In genomic region chr2:219178377-219179175, GRCh38 we compare ENCODE assay signal across 1 cellular context.
TF ChIP-seq lines count a peak whose summit lies in the region.

No MANE protein-coding gene starts in this region.

TF ChIP-seq in HepG2, 621 proteins besides CTCF, POLR2A, EP300 and RAD21 (continues in another document):
- no peak for TF ChIP-seq WIZ (CRISPR knock-in tag; IDR thresholded peaks at IDR 0.05)
- no peak for TF ChIP-seq KLF16 (CRISPR knock-in tag; IDR thresholded peaks at IDR 0.05)
- no peak for TF ChIP-seq ZNF841 (CRISPR knock-in tag; IDR thresholded peaks at IDR 0.05; ENCODE audit: borderline replicate concordance)
- TF ChIP-seq CBX5 (CRISPR knock-in tag; IDR thresholded peaks at IDR 0.05; ENCODE audit: borderline replicate concordance) = no peak
- TF ChIP-seq RCOR2 (CRISPR knock-in tag; IDR thresholded peaks at IDR 0.05) = no peak
- no peak for TF ChIP-seq ZNF83 (CRISPR knock-in tag; IDR thresholded peaks at IDR 0.05; ENCODE audit: borderline replicate concordance)
- TF ChIP-seq KLF15 (CRISPR knock-in tag; IDR thresholded peaks at IDR 0.05; ENCODE audit: borderline replicate concordance) = no peak
- TF ChIP-seq ZNF10 (CRISPR knock-in tag; IDR thresholded peaks at IDR 0.05; ENCODE audit: borderline replicate concordance, low read depth) = no peak
- no peak for TF ChIP-seq TFDP2 (CRISPR knock-in tag; IDR thresholded peaks at IDR 0.05)
- TF ChIP-seq, protein P1, sequence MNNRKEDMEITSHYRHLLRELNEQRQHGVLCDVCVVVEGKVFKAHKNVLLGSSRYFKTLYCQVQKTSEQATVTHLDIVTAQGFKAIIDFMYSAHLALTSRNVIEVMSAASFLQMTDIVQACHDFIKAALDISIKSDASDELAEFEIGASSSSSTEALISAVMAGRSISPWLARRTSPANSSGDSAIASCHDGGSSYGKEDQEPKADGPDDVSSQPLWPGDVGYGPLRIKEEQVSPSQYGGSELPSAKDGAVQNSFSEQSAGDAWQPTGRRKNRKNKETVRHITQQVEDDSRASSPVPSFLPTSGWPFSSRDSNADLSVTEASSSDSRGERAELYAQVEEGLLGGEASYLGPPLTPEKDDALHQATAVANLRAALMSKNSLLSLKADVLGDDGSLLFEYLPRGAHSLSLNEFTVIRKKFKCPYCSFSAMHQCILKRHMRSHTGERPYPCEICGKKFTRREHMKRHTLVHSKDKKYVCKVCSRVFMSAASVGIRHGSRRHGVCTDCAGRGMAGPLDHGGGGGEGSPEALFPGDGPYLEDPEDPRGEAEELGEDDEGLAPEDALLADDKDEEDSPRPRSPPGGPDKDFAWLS (CRISPR knock-in tag; IDR thresholded peaks at IDR 0.05; ENCODE audit: borderline replicate concordance) = no peak
- TF ChIP-seq ZNF737 (CRISPR knock-in tag; IDR thresholded peaks at IDR 0.05; ENCODE audit: borderline replicate concordance) = no peak
- no peak for TF ChIP-seq SP1 (IDR thresholded peaks at IDR 0.05)
- 0 out of 2 replicates have a peak, but pooled peaks have one; percentile 7 for TF ChIP-seq SP1 (CRISPR knock-in tag; IDR thresholded peaks at IDR 0.05)
- no peak for TF ChIP-seq ZBTB43 (CRISPR knock-in tag; conservative IDR thresholded peaks at IDR 0.05)
- TF ChIP-seq ZNF772 (CRISPR knock-in tag; IDR thresholded peaks at IDR 0.05) = peak; percentile 10; the same call in 1 of the 2 replicates
- no peak for TF ChIP-seq ATF1 (CRISPR knock-in tag; IDR thresholded peaks at IDR 0.05)
- no peak for TF ChIP-seq NBN (conservative IDR thresholded peaks at IDR 0.05)
- TF ChIP-seq ZNF616 (CRISPR knock-in tag; IDR thresholded peaks at IDR 0.05; ENCODE audit: low read depth) = peak; percentile 15; the same call in 1 of the 2 replicates
- no peak for TF ChIP-seq ZNF691 (CRISPR knock-in tag; IDR thresholded peaks at IDR 0.05; ENCODE audit: borderline replicate concordance, low read depth)
- 0 out of 2 replicates have a peak, but pooled peaks have one; percentile 50 for TF ChIP-seq MXD3 (CRISPR knock-in tag; IDR thresholded peaks at IDR 0.05)
- no peak for TF ChIP-seq ZNF891 (CRISPR knock-in tag; IDR thresholded peaks at IDR 0.05)
- TF ChIP-seq SUZ12 (IDR thresholded peaks at IDR 0.05; ENCODE audit: low read depth, low read length) = no peak
- TF ChIP-seq NR1H2 (CRISPR knock-in tag; IDR thresholded peaks at IDR 0.05; ENCODE audit: borderline replicate concordance, low read depth) = 0 out of 2 replicates have a peak, but pooled peaks have one; percentile 26
- TF ChIP-seq RBM39 (IDR thresholded peaks at IDR 0.05; ENCODE audit: low read depth, low read length, poor library complexity, severe bottlenecking) = peak; percentile 7
- TF ChIP-seq, protein P2, sequence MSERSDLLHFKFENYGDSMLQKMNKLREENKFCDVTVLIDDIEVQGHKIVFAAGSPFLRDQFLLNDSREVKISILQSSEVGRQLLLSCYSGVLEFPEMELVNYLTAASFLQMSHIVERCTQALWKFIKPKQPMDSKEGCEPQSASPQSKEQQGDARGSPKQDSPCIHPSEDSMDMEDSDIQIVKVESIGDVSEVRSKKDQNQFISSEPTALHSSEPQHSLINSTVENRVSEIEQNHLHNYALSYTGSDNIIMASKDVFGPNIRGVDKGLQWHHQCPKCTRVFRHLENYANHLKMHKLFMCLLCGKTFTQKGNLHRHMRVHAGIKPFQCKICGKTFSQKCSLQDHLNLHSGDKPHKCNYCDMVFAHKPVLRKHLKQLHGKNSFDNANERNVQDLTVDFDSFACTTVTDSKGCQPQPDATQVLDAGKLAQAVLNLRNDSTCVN (CRISPR knock-in tag; IDR thresholded peaks at IDR 0.05; ENCODE audit: borderline replicate concordance) = 0 out of 2 replicates have a peak, but pooled peaks have one; percentile 11
- 0 out of 2 replicates have a peak, but pooled peaks have one; percentile 6 for TF ChIP-seq CENPT (CRISPR knock-in tag; IDR thresholded peaks at IDR 0.05; ENCODE audit: low read depth)
- no peak for TF ChIP-seq ZKSCAN8 (CRISPR knock-in tag; IDR thresholded peaks at IDR 0.05; ENCODE audit: borderline replicate concordance)
- peak; percentile 39; the same call in 1 of the 2 replicates for TF ChIP-seq EED (CRISPR knock-in tag; IDR thresholded peaks at IDR 0.05)
- TF ChIP-seq, protein P3, sequence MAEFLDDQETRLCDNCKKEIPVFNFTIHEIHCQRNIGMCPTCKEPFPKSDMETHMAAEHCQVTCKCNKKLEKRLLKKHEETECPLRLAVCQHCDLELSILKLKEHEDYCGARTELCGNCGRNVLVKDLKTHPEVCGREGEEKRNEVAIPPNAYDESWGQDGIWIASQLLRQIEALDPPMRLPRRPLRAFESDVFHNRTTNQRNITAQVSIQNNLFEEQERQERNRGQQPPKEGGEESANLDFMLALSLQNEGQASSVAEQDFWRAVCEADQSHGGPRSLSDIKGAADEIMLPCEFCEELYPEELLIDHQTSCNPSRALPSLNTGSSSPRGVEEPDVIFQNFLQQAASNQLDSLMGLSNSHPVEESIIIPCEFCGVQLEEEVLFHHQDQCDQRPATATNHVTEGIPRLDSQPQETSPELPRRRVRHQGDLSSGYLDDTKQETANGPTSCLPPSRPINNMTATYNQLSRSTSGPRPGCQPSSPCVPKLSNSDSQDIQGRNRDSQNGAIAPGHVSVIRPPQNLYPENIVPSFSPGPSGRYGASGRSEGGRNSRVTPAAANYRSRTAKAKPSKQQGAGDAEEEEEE (CRISPR knock-in tag; IDR thresholded peaks at IDR 0.05; ENCODE audit: borderline replicate concordance) = no peak
- TF ChIP-seq ZFP82 (CRISPR knock-in tag; IDR thresholded peaks at IDR 0.05; ENCODE audit: borderline replicate concordance) = no peak
- TF ChIP-seq NFKBIZ (CRISPR knock-in tag; IDR thresholded peaks at IDR 0.05) = 0 out of 2 replicates have a peak, but pooled peaks have one; percentile 3
- 0 out of 2 replicates have a peak, but pooled peaks have one; percentile 9 for TF ChIP-seq NFYC (CRISPR knock-in tag; IDR thresholded peaks at IDR 0.05)
- TF ChIP-seq XBP1 (CRISPR knock-in tag; IDR thresholded peaks at IDR 0.05) = no peak
- no peak for TF ChIP-seq ZBTB33 (CRISPR knock-in tag; IDR thresholded peaks at IDR 0.05)
- TF ChIP-seq ARID5B (CRISPR knock-in tag; IDR thresholded peaks at IDR 0.05) = no peak
- TF ChIP-seq, protein P4, sequence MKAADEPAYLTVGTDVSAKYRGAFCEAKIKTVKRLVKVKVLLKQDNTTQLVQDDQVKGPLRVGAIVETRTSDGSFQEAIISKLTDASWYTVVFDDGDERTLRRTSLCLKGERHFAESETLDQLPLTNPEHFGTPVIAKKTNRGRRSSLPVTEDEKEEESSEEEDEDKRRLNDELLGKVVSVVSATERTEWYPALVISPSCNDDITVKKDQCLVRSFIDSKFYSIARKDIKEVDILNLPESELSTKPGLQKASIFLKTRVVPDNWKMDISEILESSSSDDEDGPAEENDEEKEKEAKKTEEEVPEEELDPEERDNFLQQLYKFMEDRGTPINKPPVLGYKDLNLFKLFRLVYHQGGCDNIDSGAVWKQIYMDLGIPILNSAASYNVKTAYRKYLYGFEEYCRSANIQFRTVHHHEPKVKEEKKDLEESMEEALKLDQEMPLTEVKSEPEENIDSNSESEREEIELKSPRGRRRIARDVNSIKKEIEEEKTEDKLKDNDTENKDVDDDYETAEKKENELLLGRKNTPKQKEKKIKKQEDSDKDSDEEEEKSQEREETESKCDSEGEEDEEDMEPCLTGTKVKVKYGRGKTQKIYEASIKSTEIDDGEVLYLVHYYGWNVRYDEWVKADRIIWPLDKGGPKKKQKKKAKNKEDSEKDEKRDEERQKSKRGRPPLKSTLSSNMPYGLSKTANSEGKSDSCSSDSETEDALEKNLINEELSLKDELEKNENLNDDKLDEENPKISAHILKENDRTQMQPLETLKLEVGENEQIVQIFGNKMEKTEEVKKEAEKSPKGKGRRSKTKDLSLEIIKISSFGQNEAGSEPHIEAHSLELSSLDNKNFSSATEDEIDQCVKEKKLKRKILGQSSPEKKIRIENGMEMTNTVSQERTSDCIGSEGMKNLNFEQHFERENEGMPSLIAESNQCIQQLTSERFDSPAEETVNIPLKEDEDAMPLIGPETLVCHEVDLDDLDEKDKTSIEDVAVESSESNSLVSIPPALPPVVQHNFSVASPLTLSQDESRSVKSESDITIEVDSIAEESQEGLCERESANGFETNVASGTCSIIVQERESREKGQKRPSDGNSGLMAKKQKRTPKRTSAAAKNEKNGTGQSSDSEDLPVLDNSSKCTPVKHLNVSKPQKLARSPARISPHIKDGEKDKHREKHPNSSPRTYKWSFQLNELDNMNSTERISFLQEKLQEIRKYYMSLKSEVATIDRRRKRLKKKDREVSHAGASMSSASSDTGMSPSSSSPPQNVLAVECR (CRISPR knock-in tag; IDR thresholded peaks at IDR 0.05; ENCODE audit: borderline replicate concordance) = peak; percentile 61; the same call in 1 of the 2 replicates
- TF ChIP-seq HDAC1 (CRISPR knock-in tag; IDR thresholded peaks at IDR 0.05) = peak; percentile 2; the same call in 1 of the 2 replicates
- no peak for TF ChIP-seq ZNF382 (CRISPR knock-in tag; IDR thresholded peaks at IDR 0.05; ENCODE audit: borderline replicate concordance)
- TF ChIP-seq CCDC6 (CRISPR knock-in tag; IDR thresholded peaks at IDR 0.05) = peak; percentile 17; the same call in 1 of the 2 replicates
- TF ChIP-seq RBFOX2 (IDR thresholded peaks at IDR 0.05; ENCODE audit: low read depth, low read length) = peak; percentile 44
- TF ChIP-seq, protein P5, sequence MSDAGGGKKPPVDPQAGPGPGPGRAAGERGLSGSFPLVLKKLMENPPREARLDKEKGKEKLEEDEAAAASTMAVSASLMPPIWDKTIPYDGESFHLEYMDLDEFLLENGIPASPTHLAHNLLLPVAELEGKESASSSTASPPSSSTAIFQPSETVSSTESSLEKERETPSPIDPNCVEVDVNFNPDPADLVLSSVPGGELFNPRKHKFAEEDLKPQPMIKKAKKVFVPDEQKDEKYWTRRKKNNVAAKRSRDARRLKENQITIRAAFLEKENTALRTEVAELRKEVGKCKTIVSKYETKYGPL (CRISPR knock-in tag; IDR thresholded peaks at IDR 0.05) = no peak
- no peak; the same call in 1 of the 2 replicates for TF ChIP-seq ZNF678 (CRISPR knock-in tag; IDR thresholded peaks at IDR 0.05)
